In the genomic region with DNA sequence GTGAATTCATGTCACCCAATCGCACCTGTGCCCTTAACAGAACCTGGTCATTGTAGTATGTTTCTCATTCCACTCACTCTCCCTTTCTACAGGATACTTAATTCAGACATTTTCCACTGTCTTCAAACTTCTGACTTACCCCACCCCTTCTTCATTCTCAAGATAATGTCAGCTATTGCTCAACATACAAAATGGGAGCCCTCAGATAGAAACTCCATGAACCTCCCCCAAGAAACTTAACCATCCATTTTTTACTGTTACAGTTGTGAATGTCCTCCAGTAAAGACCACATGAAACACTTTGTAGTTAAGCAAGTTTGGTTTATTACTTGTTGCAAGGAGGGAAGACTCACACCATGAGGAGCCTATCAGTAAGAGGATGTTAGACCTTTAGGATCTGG, we compare ENCODE assay signal across 22 cellular contexts.
"Had no signal": no experiment of that assay in that cellular context is flagged by ENCODE, and none has a peak within 500 bp of the region (broad histone marks: within the 10 kb centered on the region; RNA-seq: fewer than 3 reads in every experiment).

No MANE protein-coding gene starts in this region.

- H3K36me3 ChIP-seq: esophagus muscularis mucosa, gastroesophageal sphincter, left ventricle myocardium inferior, lower lobe of right lung, neural progenitor cell, ovary, right atrium auricular region, sigmoid colon, tibial artery, upper lobe of right lung, vagina had no signal

- H3K9me3 ChIP-seq: esophagus muscularis mucosa, gastroesophageal sphincter, left ventricle myocardium inferior, lower lobe of right lung, ovary, right atrium auricular region, sigmoid colon, tibial artery, upper lobe of right lung, vagina had no signal

- H3K27me3 ChIP-seq: esophagus muscularis mucosa, gastroesophageal sphincter, neural progenitor cell, ovary, right atrium auricular region, sigmoid colon, tibial artery, upper lobe of right lung, vagina had no signal

- H3K27ac ChIP-seq: esophagus muscularis mucosa, gastroesophageal sphincter, left ventricle myocardium inferior, lower lobe of right lung, neural progenitor cell, ovary, right atrium auricular region, sigmoid colon, skin epidermis, tibial artery, upper lobe of right lung, vagina had no signal

- DNase-seq: effector memory CD4-positive, alpha-beta T cell; foreskin fibroblast; glutamatergic neuron; kidney; left cardiac atrium; left ventricle myocardium inferior; lower lobe of right lung; mesenchymal stem cell; midbrain; nucleus accumbens; ovary; sigmoid colon; stimulated activated CD4-positive, alpha-beta T cell treated with anti-CD3 and anti-CD28 coated beads, Interleukin-12 subunit alpha, Interleukin-12 subunit beta, amount 100 ng/mL, for 4 hours; tibial artery; upper lobe of right lung had no signal

- ATAC-seq: gastroesophageal sphincter; left cardiac atrium; lower lobe of right lung; natural killer cell treated with Interleukin-12 subunit alpha and Interleukin-12 subunit beta and Interleukin-15 and Interleukin-18, amount 100 ng/mL, for 72 hours; upper lobe of right lung had no signal

- H3K4me3 ChIP-seq: esophagus muscularis mucosa, gastroesophageal sphincter, left ventricle myocardium inferior, lower lobe of right lung, neural progenitor cell, ovary, right atrium auricular region, sigmoid colon, skin epidermis, tibial artery, upper lobe of right lung, vagina had no signal
